In the genomic region with DNA sequence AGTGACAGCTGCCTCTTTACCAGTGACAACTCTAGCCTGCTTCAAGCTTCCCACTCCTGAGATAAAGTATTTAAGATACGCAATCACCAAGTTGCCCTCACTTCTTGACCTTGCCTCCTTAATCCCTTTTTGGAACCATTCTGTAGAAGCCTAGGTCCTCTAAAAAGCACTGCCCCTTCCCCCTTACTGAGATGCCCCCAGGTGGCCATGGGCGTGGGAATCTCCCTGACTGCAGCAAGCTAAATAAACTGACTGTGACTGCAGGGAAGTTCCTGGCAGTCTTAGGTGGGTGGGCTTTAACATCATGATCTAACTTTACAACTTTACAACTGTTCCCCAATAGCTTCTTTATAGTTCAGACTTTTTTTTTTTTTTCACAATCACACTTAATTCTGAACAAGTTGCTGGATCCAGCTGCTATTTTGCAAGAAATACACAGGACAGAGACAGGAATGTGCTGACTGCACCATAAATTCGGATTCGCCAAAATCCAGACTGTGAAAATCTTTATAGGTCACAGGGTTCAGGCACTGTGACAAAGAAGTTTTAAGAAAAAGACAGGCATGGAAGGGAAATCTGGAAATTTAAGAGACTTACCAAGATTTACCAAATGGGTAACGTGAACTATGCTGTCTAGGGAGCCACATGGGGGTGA, we compare ENCODE assay signal across 1 cellular context.
TF ChIP-seq lines count a peak whose summit lies in the region.

No MANE protein-coding gene starts in this region.

TF ChIP-seq in IMR-90, 13 proteins besides CTCF, POLR2A, EP300 and RAD21:
- no peak for TF ChIP-seq MAFK (IDR thresholded peaks at IDR 0.05; ENCODE audit: low read depth, low read length)
- TF ChIP-seq, protein P1, sequence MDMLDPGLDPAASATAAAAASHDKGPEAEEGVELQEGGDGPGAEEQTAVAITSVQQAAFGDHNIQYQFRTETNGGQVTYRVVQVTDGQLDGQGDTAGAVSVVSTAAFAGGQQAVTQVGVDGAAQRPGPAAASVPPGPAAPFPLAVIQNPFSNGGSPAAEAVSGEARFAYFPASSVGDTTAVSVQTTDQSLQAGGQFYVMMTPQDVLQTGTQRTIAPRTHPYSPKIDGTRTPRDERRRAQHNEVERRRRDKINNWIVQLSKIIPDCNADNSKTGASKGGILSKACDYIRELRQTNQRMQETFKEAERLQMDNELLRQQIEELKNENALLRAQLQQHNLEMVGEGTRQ (IDR thresholded peaks at IDR 0.05; ENCODE audit: low read depth, low read length) = no peak
- no peak for TF ChIP-seq NFE2L2 (IDR thresholded peaks at IDR 0.05; ENCODE audit: low read depth, low read length)
- no peak for TF ChIP-seq RCOR1 (IDR thresholded peaks at IDR 0.05; ENCODE audit: insufficient replicate concordance, low read length)
